ENCODE assay signal across 8 cellular contexts in the genomic region with DNA sequence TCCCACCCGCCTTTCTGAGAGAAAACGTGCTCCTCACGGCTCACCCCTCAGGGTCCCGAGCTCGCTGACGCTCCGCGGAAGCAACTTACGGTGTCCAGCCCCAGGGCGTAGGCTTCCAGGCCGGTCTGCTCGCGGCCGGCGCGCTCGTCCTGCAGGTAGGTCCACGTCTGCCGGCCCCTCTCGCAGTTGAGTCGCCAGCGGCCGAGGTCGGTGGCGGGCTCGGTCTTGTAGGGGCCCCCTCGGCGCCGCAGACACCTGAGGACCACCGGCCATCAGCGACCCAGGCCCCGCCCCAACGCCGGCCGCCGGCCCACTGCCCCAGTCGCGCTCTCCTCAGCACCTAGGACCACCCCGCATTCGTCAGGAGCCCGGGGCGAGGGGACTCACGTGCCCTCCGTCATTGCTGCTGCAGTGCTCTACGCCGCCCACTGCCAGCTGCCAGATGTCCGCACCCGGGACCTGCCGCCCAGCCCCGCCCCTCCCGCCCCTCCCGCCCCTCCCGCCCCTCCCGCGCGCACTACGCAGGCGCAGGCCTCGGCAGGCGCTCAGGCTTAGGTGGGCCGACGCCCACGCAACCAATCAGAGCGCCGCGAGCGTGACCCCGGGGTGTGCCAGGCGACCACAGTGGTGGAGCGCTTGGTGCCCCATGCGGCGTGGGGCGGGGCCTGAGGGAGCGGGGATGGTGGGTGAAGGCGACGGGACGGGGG. TPM values are rescaled to one million over a fixed set of nuclear protein-coding genes. Genes with fewer than 3 reads are reported as not detected.
DNase-seq lines count a peak whose midpoint lies in the region; ATAC-seq and TF ChIP-seq lines count a peak whose summit lies in the region.

TSS of gene LSS (minus strand) at position 430 of the 707 bp plus-strand sequence. CDS start at position 401, 29 bp downstream.

- H3K27me3 ChIP-seq in BE2C: no peaks in the 10 kb centered on the region
- H3K27me3 ChIP-seq in colonic mucosa: no peaks in the 10 kb centered on the region
- H3K27me3 ChIP-seq in layer of hippocampus (ENCODE audit: control insufficient read depth, insufficient read depth, low read length): no peaks in the 10 kb centered on the region

- H3K4me1 ChIP-seq in BE2C (no peaks in the 10 kb centered on the region; the same call in 1 of the 2 replicates), colonic mucosa (peaks cover 3% of the 10 kb centered on the region)

- peak within 1 kb of the TSS; percentile 94 for H3K4me3 ChIP-seq in BE2C (ENCODE audit: low read depth, low read length)
- peak within 1 kb of the TSS; percentile 96 for H3K4me3 ChIP-seq in colonic mucosa

- no peaks in the 10 kb centered on the region; the same call in 1 of the 2 replicates for H3K9me3 ChIP-seq in BE2C
- H3K9me3 ChIP-seq in colonic mucosa: no peaks in the 10 kb centered on the region

- peak; percentile 100 for DNase-seq in BE2C
- peak; percentile 93 for DNase-seq in NCI-H526 treated with DMSO at 0.1 percent for 48 hours (lab: John Stamatoyannopoulos, UW)
- DNase-seq in activated CD4-positive, alpha-beta T cell treated with anti-CD3 and anti-CD28 coated beads, Interleukin-2, amount 10 ng/mL, durations not matched to agents 24 days and 14 days: peak; percentile 99
- peak; percentile 99 for DNase-seq in colonic mucosa
- peak; percentile 86 to 96 (median 94) for DNase-seq in stimulated activated CD4-positive, alpha-beta T cell treated with anti-CD3 and anti-CD28 coated beads, Interleukin-1b, Interleukin-23, amount 100 ng/mL, for 24 hours (ENCODE audit: low read depth in 4 of 4, low spot score in 1 of 4)

- H3K36me3 ChIP-seq in BE2C (peaks cover 32% of the 10 kb centered on the region), colonic mucosa (no peaks in the 10 kb centered on the region)

- TF ChIP-seq CTCF in BE2C (IDR thresholded peaks at IDR 0.05; ENCODE audit: low read depth, low read length): no peak
- no peak for TF ChIP-seq CTCF in colonic mucosa (IDR thresholded peaks at IDR 0.05)

- H3K9ac ChIP-seq in colonic mucosa (ENCODE audit: low read depth in 2 of 2, low read length in 2 of 2): peak within 1 kb of the TSS; percentile 73 to 91

- H3K4me1 Mint-ChIP-seq in activated CD4-positive, alpha-beta T cell treated with anti-CD3 and anti-CD28 coated beads, Interleukin-2, amount 10 ng/mL, durations not matched to agents 24 days and 14 days: peaks cover 51% of the 10 kb centered on the region

- H3K27ac Mint-ChIP-seq in activated CD4-positive, alpha-beta T cell treated with anti-CD3 and anti-CD28 coated beads, Interleukin-2, amount 10 ng/mL, durations not matched to agents 24 days and 14 days: peak within 1 kb of the TSS; percentile 100

- intact Hi-C loops in activated CD4-positive, alpha-beta T cell treated with anti-CD3 and anti-CD28 coated beads, Interleukin-2, amount 10 ng/mL, durations not matched to agents 24 days and 14 days (cut with micrococcal nuclease): loop anchor here (1.0 to 5.0 kb wide), 4 partner anchors 24 to 256 kb away; partner anchors contain the start of gene PCNT
- intact Hi-C loops in colonic mucosa (cut with DNase I): loop anchor here (10.0 kb wide), 1 partner anchor 96 kb away; the partner anchor contains the start of genes C21orf58 and PCNT

- peak within 1 kb of the TSS; percentile 94 for H3K4me3 Mint-ChIP-seq in activated CD4-positive, alpha-beta T cell treated with anti-CD3 and anti-CD28 coated beads, Interleukin-2, amount 10 ng/mL, durations not matched to agents 24 days and 14 days

- peaks cover 8% of the 10 kb centered on the region for H3K9me3 Mint-ChIP-seq in activated CD4-positive, alpha-beta T cell treated with anti-CD3 and anti-CD28 coated beads, Interleukin-2, amount 10 ng/mL, durations not matched to agents 24 days and 14 days

- H3K27me3 Mint-ChIP-seq in activated CD4-positive, alpha-beta T cell treated with anti-CD3 and anti-CD28 coated beads, Interleukin-2, amount 10 ng/mL, durations not matched to agents 24 days and 14 days: no peaks in the 10 kb centered on the region

- peak within 1 kb of the TSS; percentile 73 for H3K27ac ChIP-seq in colonic mucosa
- peak within 1 kb of the TSS; percentile 94 for H3K27ac ChIP-seq in layer of hippocampus (ENCODE audit: low read depth, low read length)

- ATAC-seq in GM19328 (IDR thresholded peaks at IDR 0.05; ENCODE audit: unreplicated experiment): peak; percentile 81
- peak; percentile 53 for ATAC-seq in HG03469 (IDR thresholded peaks at IDR 0.05; ENCODE audit: unreplicated experiment)

- peaks cover 39% of the 10 kb centered on the region for H3K36me3 Mint-ChIP-seq in activated CD4-positive, alpha-beta T cell treated with anti-CD3 and anti-CD28 coated beads, Interleukin-2, amount 10 ng/mL, durations not matched to agents 24 days and 14 days (ENCODE audit: low read depth)

RNA-seq across cellular contexts. Expression of gene LSS, which starts in this region (rescaled TPM):
- polyA plus RNA-seq in BE2C (2012; ENCODE audit: insufficient read depth, insufficient read length, low read depth): 84.6 TPM
- total RNA-seq in activated CD4-positive, alpha-beta T cell treated with anti-CD3 and anti-CD28 coated beads, Interleukin-2, amount 10 ng/mL, durations not matched to agents 24 days and 14 days: 19.7 and 23.1 TPM in 2 replicates
- total RNA-seq in colonic mucosa: 100 to 1,000 TPM in 1 of 2 donors, 10 to 100 TPM in 1; 78.2 to 142 TPM

Comparison
In these comparisons a context has a peak if more than half of its experiments do, and no peak if none do; other contexts are left out.
1. Peak in every context shown above with its lines: DNase-seq, ATAC-seq, H3K4me3 ChIP-seq and H3K27ac ChIP-seq.